Comparison of ENCODE assay signal across 8 cellular contexts in genomic region chr3:185824467-185825378, GRCh38. TPM values are rescaled to one million over a fixed set of nuclear protein-coding genes. Genes with fewer than 3 reads are reported as not detected.
DNase-seq lines count a peak whose midpoint lies in the region; ATAC-seq and TF ChIP-seq lines count a peak whose summit lies in the region.

TSS of gene IGF2BP2 (minus strand) at chr3:185825042. CDS start at chr3:185824960, 82 bp downstream.

- H3K36me3 Mint-ChIP-seq in activated CD4-positive, alpha-beta T cell treated with anti-CD3 and anti-CD28 coated beads for 36 hours (ENCODE audit: low read depth): no peaks in the 10 kb centered on the region

- no peak for TF ChIP-seq POLR2A in lower leg skin (IDR thresholded peaks at IDR 0.05)

- H3K4me3 Mint-ChIP-seq in activated CD4-positive, alpha-beta T cell treated with anti-CD3 and anti-CD28 coated beads for 36 hours: peak within 1 kb of the TSS; percentile 74

- peaks cover 59% of the 10 kb centered on the region for H3K27me3 Mint-ChIP-seq in activated CD4-positive, alpha-beta T cell treated with anti-CD3 and anti-CD28 coated beads for 36 hours

- H3K27ac Mint-ChIP-seq in activated CD4-positive, alpha-beta T cell treated with anti-CD3 and anti-CD28 coated beads for 36 hours: peak within 1 kb of the TSS; percentile 48

- H3K4me1 Mint-ChIP-seq in activated CD4-positive, alpha-beta T cell treated with anti-CD3 and anti-CD28 coated beads for 36 hours: peaks cover 8% of the 10 kb centered on the region

- POLR2A ChIA-PET in activated CD4-positive, alpha-beta T cell treated with anti-CD3 and anti-CD28 coated beads for 36 hours (lab: Charles Lee): no interaction called here

- 0% methylated on average over 17 to 70 of the region's 113 CpGs for WGBS in lower leg skin, 2 donors

- peak within 1 kb of the TSS; percentile 69 for H3K4me3 ChIP-seq in lower leg skin (ENCODE audit: low read depth, poor library complexity, severe bottlenecking)

- peak; percentile 2 for DNase-seq in DMS79 (lab: John Stamatoyannopoulos, UW)
- peak; percentile 37 for DNase-seq in MV-4-11 (lab: John Stamatoyannopoulos, UW)
- peak; percentile 76 for DNase-seq in activated CD4-positive, alpha-beta T cell treated with anti-CD3 and anti-CD28 coated beads for 36 hours
- peak; percentile 92 for DNase-seq in ecto neural progenitor cell (ENCODE audit: low spot score)
- DNase-seq in lower leg skin (ENCODE audit: low spot score in 2 of 2): peak; percentile 45 to 93
- peak; percentile 41 for DNase-seq in stimulated activated CD8-positive, alpha-beta memory T cell treated with anti-CD3 and anti-CD28 coated beads, Interleukin-12 subunit alpha, Interleukin-12 subunit beta, amount 100 ng/mL, for 4 hours (ENCODE audit: low read depth)

- CTCF ChIA-PET in activated CD4-positive, alpha-beta T cell treated with anti-CD3 and anti-CD28 coated beads for 36 hours (lab: Charles Lee): no interaction called here

- no peaks in the 10 kb centered on the region for H3K9me3 Mint-ChIP-seq in activated CD4-positive, alpha-beta T cell treated with anti-CD3 and anti-CD28 coated beads for 36 hours (ENCODE audit: low read depth)

- intact Hi-C loops in activated CD4-positive, alpha-beta T cell treated with anti-CD3 and anti-CD28 coated beads for 36 hours (cut with DNase I, micrococcal nuclease): loop anchor here in 1 of 2 experiments (5.0 kb wide), 3 partner anchors 88 to 283 kb away; partner anchors contain the start of gene ETV5
- intact Hi-C loops in lower leg skin (cut with DNase I; ENCODE audit: low total_unique reads): no loop called here

- ATAC-seq in GM21786 (IDR thresholded peaks at IDR 0.05; ENCODE audit: unreplicated experiment) (peak; percentile 81), HG03457 (IDR thresholded peaks at IDR 0.05; ENCODE audit: unreplicated experiment) (no peak)
- peak; percentile 84 for ATAC-seq in activated CD4-positive, alpha-beta T cell treated with anti-CD3 and anti-CD28 coated beads for 36 hours

- no peak for TF ChIP-seq CTCF in lower leg skin (IDR thresholded peaks at IDR 0.05)

RNA-seq across cellular contexts. Expression of gene IGF2BP2, which starts in this region (rescaled TPM):
- total RNA-seq in activated CD4-positive, alpha-beta T cell treated with anti-CD3 and anti-CD28 coated beads for 36 hours: under 1 TPM; 0.54 to 0.55 TPM
- 10 to 100 TPM in 2 of 4 donors, 1 to 10 TPM in 2; 5.1 to 29.8 (median 9.3) TPM for total RNA-seq in lower leg skin

Comparison
In these comparisons a context has a peak if more than half of its experiments do, and no peak if none do; other contexts are left out.
1. Peak in DNase-seq and ATAC-seq in activated CD4-positive, alpha-beta T cell treated with anti-CD3 and anti-CD28 coated beads for 36 hours; RNA of the gene not detected or under 1 TPM.
2. DNase-seq: peak in every context shown above with its lines; median percentile 92 in ecto neural progenitor cell; 76 in activated CD4-positive, alpha-beta T cell treated with anti-CD3 and anti-CD28 coated beads for 36 hours; 69 in lower leg skin; 41 in stimulated activated CD8-positive, alpha-beta memory T cell treated with anti-CD3 and anti-CD28 coated beads, Interleukin-12 subunit alpha, Interleukin-12 subunit beta, amount 100 ng/mL, for 4 hours; 37 in MV-4-11; 2 in DMS79.